Comparison of ENCODE assay signal across 8 cellular contexts in the genomic region with DNA sequence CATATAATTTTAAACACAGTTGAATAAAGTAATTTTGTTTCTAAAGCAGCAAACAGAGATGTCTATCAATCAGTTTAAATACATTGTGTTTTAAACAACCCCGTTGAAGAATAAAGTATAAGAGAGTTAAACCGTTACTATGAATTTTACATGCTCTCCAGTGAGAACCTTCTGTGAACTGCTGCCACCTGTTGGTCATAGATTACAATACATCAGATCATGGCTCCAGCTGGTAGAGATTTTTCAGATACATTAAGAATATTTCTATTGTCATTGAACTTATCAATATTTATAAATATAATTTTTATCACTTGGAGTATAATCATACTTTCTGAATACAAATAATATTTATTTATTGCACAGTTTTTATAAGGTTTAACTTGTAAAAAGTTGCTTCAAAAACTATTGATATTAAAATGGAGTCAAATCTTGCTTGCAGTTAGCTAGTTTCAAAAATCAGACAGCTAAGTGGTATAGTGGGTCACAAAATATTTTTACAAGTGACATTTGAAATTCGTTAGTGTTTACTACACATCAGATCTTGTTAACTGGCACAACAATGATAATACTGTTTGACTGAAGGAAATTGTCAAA.
DNase-seq lines count a peak whose midpoint lies in the region; ATAC-seq, FAIRE-seq and TF ChIP-seq lines count a peak whose summit lies in the region.

No MANE protein-coding gene starts in this region.

- H3K27me3 ChIP-seq in bronchial epithelial cell (ENCODE audit: control insufficient read depth, insufficient read depth, low read length), result no peaks in the 10 kb centered on the region
- no peaks in the 10 kb centered on the region for H3K27me3 ChIP-seq in mesenchymal stem cell (ENCODE audit: control insufficient read depth in 1 of 2, insufficient read depth in 1 of 2, low read length in 2 of 2)

- intact Hi-C loops in activated T-helper 1 cell treated with anti-CD3 and anti-CD28 coated beads, Interleukin-12 subunit alpha, Interleukin-12 subunit beta, Interleukin-2, Interleukin-4 antibody, amounts not matched to agents 30 ng/mL and 10 ng/mL and 1 ng/mL, durations not matched to agents 14 hours and 24 hours and 36 hours (cut with micrococcal nuclease), result loop anchor here (5.0 kb wide), 2 partner anchors 475 to 930 kb away; no protein-coding TSS in a partner anchor

- DNase-seq in DMS53 treated with DMSO at 0.1 percent for 48 hours (lab: John Stamatoyannopoulos, UW; ENCODE audit: unreplicated experiment), result peak; percentile 80
- peak; percentile 55 for DNase-seq in NCI-H748 treated with DMSO at 0.1 percent for 48 hours (lab: John Stamatoyannopoulos, UW)
- peak; percentile 38 for DNase-seq in bronchial epithelial cell (ENCODE audit: low read depth)
- peak; percentile 49 for DNase-seq in mesenchymal stem cell
- DNase-seq in activated T-helper 1 cell treated with anti-CD3 and anti-CD28 coated beads, Interleukin-12 subunit alpha, Interleukin-12 subunit beta, Interleukin-2, Interleukin-4 antibody, amounts not matched to agents 30 ng/mL and 10 ng/mL and 1 ng/mL, durations not matched to agents 14 hours and 24 hours and 36 hours (ENCODE audit: low spot score), result no peak
- no peak for DNase-seq in stimulated activated CD4-positive, alpha-beta T cell treated with anti-CD3 and anti-CD28 coated beads, Interleukin-12 subunit alpha, Interleukin-12 subunit beta, amount 100 ng/mL, for 4 hours

- no peak overlapping the region for H3K4me2 ChIP-seq in mesenchymal stem cell (ENCODE audit: low read length, poor library complexity, severe bottlenecking)

- H2BK12ac ChIP-seq in mesenchymal stem cell (ENCODE audit: low read length in 2 of 2), result no peak overlapping the region

- no peaks in the 10 kb centered on the region for H3K9me3 Mint-ChIP-seq in activated T-helper 1 cell treated with anti-CD3 and anti-CD28 coated beads, Interleukin-12 subunit alpha, Interleukin-12 subunit beta, Interleukin-2, Interleukin-4 antibody, amounts not matched to agents 30 ng/mL and 10 ng/mL and 1 ng/mL, durations not matched to agents 14 hours and 24 hours and 36 hours

- no peak overlapping the region for H3K14ac ChIP-seq in mesenchymal stem cell (ENCODE audit: low read length in 2 of 2)

- H2AK5ac ChIP-seq in mesenchymal stem cell (ENCODE audit: low read length, severe bottlenecking), result no peak overlapping the region

- no peak overlapping the region for H3K4me3 Mint-ChIP-seq in activated T-helper 1 cell treated with anti-CD3 and anti-CD28 coated beads, Interleukin-12 subunit alpha, Interleukin-12 subunit beta, Interleukin-2, Interleukin-4 antibody, amounts not matched to agents 30 ng/mL and 10 ng/mL and 1 ng/mL, durations not matched to agents 14 hours and 24 hours and 36 hours

- H3K4me3 ChIP-seq in bronchial epithelial cell (ENCODE audit: low read depth, low read length), result no peak overlapping the region
- H3K4me3 ChIP-seq in mesenchymal stem cell (ENCODE audit: insufficient read depth in 1 of 2, low read depth in 1 of 2, low read length in 2 of 2), result no peak overlapping the region

- H3K9me3 ChIP-seq in mesenchymal stem cell (ENCODE audit: control insufficient read depth, low read length), result no peaks in the 10 kb centered on the region

- H3K79me1 ChIP-seq in mesenchymal stem cell (replicated peaks; ENCODE audit: low read length, poor library complexity, severe bottlenecking), result no peaks in the 10 kb centered on the region

- H3K36me3 ChIP-seq in bronchial epithelial cell (ENCODE audit: control insufficient read depth, insufficient read depth, low read length), result no peaks in the 10 kb centered on the region
- no peaks in the 10 kb centered on the region for H3K36me3 ChIP-seq in mesenchymal stem cell (ENCODE audit: control insufficient read depth in 1 of 2, insufficient read depth in 2 of 2, low read depth in 1 of 2, low read length in 2 of 2)

- no peak overlapping the region for H2AFZ ChIP-seq in mesenchymal stem cell (ENCODE audit: low read depth, low read length)

- no peak overlapping the region for H2BK15ac ChIP-seq in mesenchymal stem cell (ENCODE audit: low read depth, poor library complexity, severe bottlenecking)

- H4K8ac ChIP-seq in mesenchymal stem cell (ENCODE audit: low read length), result no peak overlapping the region

- no peak overlapping the region for H3K9ac ChIP-seq in mesenchymal stem cell (ENCODE audit: low read length)

- no peak overlapping the region for H2BK5ac ChIP-seq in mesenchymal stem cell (ENCODE audit: low read depth, low read length, poor library complexity, severe bottlenecking)

- H3K23ac ChIP-seq in mesenchymal stem cell (ENCODE audit: low read length in 2 of 2), result no peak overlapping the region

- WGBS in mesenchymal stem cell, result no CpG with 5 or more reads among the region's 3 CpGs

- H3K4me1 Mint-ChIP-seq in activated T-helper 1 cell treated with anti-CD3 and anti-CD28 coated beads, Interleukin-12 subunit alpha, Interleukin-12 subunit beta, Interleukin-2, Interleukin-4 antibody, amounts not matched to agents 30 ng/mL and 10 ng/mL and 1 ng/mL, durations not matched to agents 14 hours and 24 hours and 36 hours (ENCODE audit: low read depth), result no peaks in the 10 kb centered on the region

- no peak overlapping the region for H3K27ac Mint-ChIP-seq in activated T-helper 1 cell treated with anti-CD3 and anti-CD28 coated beads, Interleukin-12 subunit alpha, Interleukin-12 subunit beta, Interleukin-2, Interleukin-4 antibody, amounts not matched to agents 30 ng/mL and 10 ng/mL and 1 ng/mL, durations not matched to agents 14 hours and 24 hours and 36 hours

- no peak overlapping the region for H3K4ac ChIP-seq in mesenchymal stem cell (ENCODE audit: low read depth in 1 of 2, low read length in 2 of 2)

- peak; percentile 40 for TF ChIP-seq CTCF in bronchial epithelial cell (IDR thresholded peaks at IDR 0.05; ENCODE audit: insufficient read depth, low read length, severe bottlenecking)

- no peak for FAIRE-seq in bronchial epithelial cell (lab: Jason Lieb, UNC)

- H3K27me3 Mint-ChIP-seq in activated T-helper 1 cell treated with anti-CD3 and anti-CD28 coated beads, Interleukin-12 subunit alpha, Interleukin-12 subunit beta, Interleukin-2, Interleukin-4 antibody, amounts not matched to agents 30 ng/mL and 10 ng/mL and 1 ng/mL, durations not matched to agents 14 hours and 24 hours and 36 hours (ENCODE audit: insufficient read depth), result no peaks in the 10 kb centered on the region

- H3K36me3 Mint-ChIP-seq in activated T-helper 1 cell treated with anti-CD3 and anti-CD28 coated beads, Interleukin-12 subunit alpha, Interleukin-12 subunit beta, Interleukin-2, Interleukin-4 antibody, amounts not matched to agents 30 ng/mL and 10 ng/mL and 1 ng/mL, durations not matched to agents 14 hours and 24 hours and 36 hours (ENCODE audit: low read depth), result no peaks in the 10 kb centered on the region

- H4K91ac ChIP-seq in mesenchymal stem cell (ENCODE audit: low read length), result no peak overlapping the region

- no peak overlapping the region for H2BK120ac ChIP-seq in mesenchymal stem cell (ENCODE audit: low read depth, low read length)

- H3K27ac ChIP-seq in mesenchymal stem cell (ENCODE audit: low read length, poor library complexity, severe bottlenecking), result no peak overlapping the region

- no peak overlapping the region for H3K18ac ChIP-seq in mesenchymal stem cell (ENCODE audit: low read depth in 1 of 2, low read length in 2 of 2)

- ATAC-seq in GM19328 (IDR thresholded peaks at IDR 0.05; ENCODE audit: unreplicated experiment), result peak; percentile 82
- ATAC-seq in HG03378 (IDR thresholded peaks at IDR 0.05; ENCODE audit: unreplicated experiment), result peak; percentile 87

- H3K4me1 ChIP-seq in mesenchymal stem cell (ENCODE audit: control insufficient read depth, insufficient read depth, low read depth, low read length), result no peaks in the 10 kb centered on the region

Comparison
In these comparisons a context has a peak if more than half of its experiments do, and no peak if none do; other contexts are left out.
1. DNase-seq: peak in DMS53 treated with DMSO at 0.1 percent for 48 hours (single experiment), NCI-H748 treated with DMSO at 0.1 percent for 48 hours (single experiment), bronchial epithelial cell (single experiment) and mesenchymal stem cell (single experiment); none in activated T-helper 1 cell treated with anti-CD3 and anti-CD28 coated beads, Interleukin-12 subunit alpha, Interleukin-12 subunit beta, Interleukin-2, Interleukin-4 antibody, amounts not matched to agents 30 ng/mL and 10 ng/mL and 1 ng/mL, durations not matched to agents 14 hours and 24 hours and 36 hours (single experiment) and stimulated activated CD4-positive, alpha-beta T cell treated with anti-CD3 and anti-CD28 coated beads, Interleukin-12 subunit alpha, Interleukin-12 subunit beta, amount 100 ng/mL, for 4 hours (single experiment).